ENCODE assay signal across 21 cellular contexts in genomic region chr9:121619989-121620673, GRCh38. TPM values are rescaled to one million over a fixed set of nuclear protein-coding genes. Genes with fewer than 3 reads are reported as not detected.
A peak's percentile ranks its signal among the peaks of the same experiment; 100 is the strongest.
DNase-seq lines count a peak whose midpoint lies in the region; ATAC-seq, FAIRE-seq and TF ChIP-seq lines count a peak whose summit lies in the region.
"Had no signal": no experiment of that assay in that cellular context is flagged by ENCODE, and none has a peak within 500 bp of the region (broad histone marks: within the 10 kb centered on the region; RNA-seq: fewer than 3 reads in every experiment).

No MANE protein-coding gene starts in this region.

- POLR2A ChIA-PET in CD8-positive, alpha-beta T cell (lab: Charles Lee), result no interaction called here

- TF ChIP-seq CTCF in parathyroid adenoma (IDR thresholded peaks at IDR 0.05), result no peak
- TF ChIP-seq CTCF in CD8-positive, alpha-beta T cell (IDR thresholded peaks at IDR 0.05), result no peak
- TF ChIP-seq CTCF in brain microvascular endothelial cell (IDR thresholded peaks at IDR 0.05; ENCODE audit: low read depth, low read length, missing control alignments), result no peak

- H3K27ac ChIP-seq in parathyroid adenoma (peak overlapping the region; percentile 29), small intestine (ENCODE audit: low read depth in 1 of 2, low read length in 1 of 2) (no peak overlapping the region), brain microvascular endothelial cell (no peak overlapping the region)
- no peak overlapping the region for H3K27ac ChIP-seq in CD8-positive, alpha-beta T cell (ENCODE audit: low read depth, low read length)
- H3K27ac ChIP-seq: 22Rv1, epithelial cell of prostate, thoracic aorta had no signal

- no peak overlapping the region for H3K4me2 ChIP-seq in parathyroid adenoma (ENCODE audit: low read length)

- H2AFZ ChIP-seq in parathyroid adenoma, result no peak overlapping the region

- no peaks in the 10 kb centered on the region for H3K4me1 Mint-ChIP-seq in CD8-positive, alpha-beta T cell (ENCODE audit: low read depth)
- H3K4me1 Mint-ChIP-seq: activated CD4-positive, alpha-beta memory T cell treated with anti-CD3 and anti-CD28 coated beads, Interleukin-2, amount 10 ng/mL, durations not matched to agents 7 days and 5 days; stimulated activated effector memory CD8-positive, alpha-beta T cell treated with anti-CD3 and anti-CD28 coated beads, Interleukin-12 subunit alpha, Interleukin-12 subunit beta, amount 100 ng/mL, for 72 hours had no signal

- peaks cover 10% of the 10 kb centered on the region for H3K27me3 Mint-ChIP-seq in CD8-positive, alpha-beta T cell (ENCODE audit: low read depth)

- in situ Hi-C loops in brain microvascular endothelial cell (cut with HindIII; ENCODE audit: low pct_ligation_motif_present, low sequenced_read_pairs), result no loop called here

- H3K36me3 ChIP-seq in parathyroid adenoma (ENCODE audit: control insufficient read depth, insufficient read depth, low read length) (no peaks in the 10 kb centered on the region), small intestine (ENCODE audit: control insufficient read depth in 2 of 2, insufficient read depth in 2 of 2, low read length in 2 of 2) (no peaks in the 10 kb centered on the region), brain microvascular endothelial cell (replicated peaks) (no peaks in the 10 kb centered on the region)
- no peaks in the 10 kb centered on the region for H3K36me3 ChIP-seq in CD8-positive, alpha-beta T cell (ENCODE audit: insufficient read depth, low read length)
- H3K36me3 ChIP-seq: thoracic aorta had no signal

- no peaks in the 10 kb centered on the region for H3K79me2 ChIP-seq in parathyroid adenoma

- H3K4me3 Mint-ChIP-seq in CD8-positive, alpha-beta T cell, result no peak overlapping the region
- H3K4me3 Mint-ChIP-seq: activated CD4-positive, alpha-beta memory T cell treated with anti-CD3 and anti-CD28 coated beads, Interleukin-2, amount 10 ng/mL, durations not matched to agents 7 days and 5 days; natural killer cell treated with Interleukin-12 subunit alpha and Interleukin-12 subunit beta and Interleukin-15 and Interleukin-18, amount 100 ng/mL, for 72 hours; stimulated activated effector memory CD8-positive, alpha-beta T cell treated with anti-CD3 and anti-CD28 coated beads, Interleukin-12 subunit alpha, Interleukin-12 subunit beta, amount 100 ng/mL, for 72 hours had no signal

- peak; percentile 42 for ATAC-seq in Right ventricle myocardium superior (ENCODE audit: poor library complexity)
- ATAC-seq in Right ventricle myocardium inferior, result no peak
- peak; percentile 83 for ATAC-seq in left colon
- ATAC-seq in CD8-positive, alpha-beta T cell, result no peak
- ATAC-seq: stimulated activated effector memory CD8-positive, alpha-beta T cell treated with anti-CD3 and anti-CD28 coated beads, Interleukin-12 subunit alpha, Interleukin-12 subunit beta, amount 100 ng/mL, for 72 hours had no signal

- H3K27me3 ChIP-seq in parathyroid adenoma (ENCODE audit: control insufficient read depth, insufficient read depth, low read length) (no peaks in the 10 kb centered on the region), small intestine (ENCODE audit: control insufficient read depth in 2 of 2, insufficient read depth in 2 of 2, low read length in 2 of 2) (no peaks in the 10 kb centered on the region), brain microvascular endothelial cell (replicated peaks) (no peaks in the 10 kb centered on the region)
- H3K27me3 ChIP-seq in CD8-positive, alpha-beta T cell (ENCODE audit: insufficient read depth, low read length), result no peaks in the 10 kb centered on the region

- no peak overlapping the region for H3K9ac ChIP-seq in parathyroid adenoma

- intact Hi-C loops in Right ventricle myocardium superior (cut with DNase I) (no loop called here), Right ventricle myocardium inferior (cut with DNase I) (loop anchor here (1.0 kb wide), 1 partner anchor 13 kb away; no protein-coding TSS in a partner anchor), left colon (cut with DNase I, micrococcal nuclease) (loop anchor here in 1 of 2 donors (10.0 kb wide), 1 partner anchor 65 kb away; no protein-coding TSS in a partner anchor)
- intact Hi-C loops in CD8-positive, alpha-beta T cell (cut with DNase I, micrococcal nuclease), result no loop called here

- H3K27ac Mint-ChIP-seq in CD8-positive, alpha-beta T cell, result no peak overlapping the region
- H3K27ac Mint-ChIP-seq: activated CD4-positive, alpha-beta memory T cell treated with anti-CD3 and anti-CD28 coated beads, Interleukin-2, amount 10 ng/mL, durations not matched to agents 7 days and 5 days; natural killer cell treated with Interleukin-12 subunit alpha and Interleukin-12 subunit beta and Interleukin-15 and Interleukin-18, amount 100 ng/mL, for 72 hours; stimulated activated effector memory CD8-positive, alpha-beta T cell treated with anti-CD3 and anti-CD28 coated beads, Interleukin-12 subunit alpha, Interleukin-12 subunit beta, amount 100 ng/mL, for 72 hours had no signal

- DNase-seq in Right ventricle myocardium superior, result peak; percentile 65
- no peak for DNase-seq in Right ventricle myocardium inferior (ENCODE audit: missing footprints)
- peak in 1 of 2 donors; percentile 51 for DNase-seq in left colon
- DNase-seq in CD8-positive, alpha-beta T cell, result no peak
- no peak for DNase-seq in small intestine
- DNase-seq in Kasumi-1 (lab: John Stamatoyannopoulos, UW), result no peak
- DNase-seq in brain microvascular endothelial cell, result no peak
- DNase-seq: activated CD4-positive, alpha-beta memory T cell treated with anti-CD3 and anti-CD28 coated beads, Interleukin-2, amount 10 ng/mL, durations not matched to agents 7 days and 5 days; activated T-cell treated with anti-CD3 and anti-CD28 coated beads for 4 hours; foreskin fibroblast; HCEC 1CT; NCI-H2029; NCI-H226; SHP77 treated with DMSO at 0.1 percent for 48 hours; stimulated activated CD4-positive, alpha-beta T cell treated with anti-CD3 and anti-CD28 coated beads, Interleukin-2, amount 100 ng/mL, for 24 hours had no signal

- H3K36me3 Mint-ChIP-seq in CD8-positive, alpha-beta T cell, result no peaks in the 10 kb centered on the region
- H3K36me3 Mint-ChIP-seq: natural killer cell treated with Interleukin-12 subunit alpha and Interleukin-12 subunit beta and Interleukin-15 and Interleukin-18, amount 100 ng/mL, for 72 hours; stimulated activated effector memory CD8-positive, alpha-beta T cell treated with anti-CD3 and anti-CD28 coated beads, Interleukin-12 subunit alpha, Interleukin-12 subunit beta, amount 100 ng/mL, for 72 hours had no signal

- H3K4me3 ChIP-seq in parathyroid adenoma (ENCODE audit: low read depth, low read length), result no peak overlapping the region
- H3K4me3 ChIP-seq in CD8-positive, alpha-beta T cell (ENCODE audit: low read depth, low read length), result no peak overlapping the region
- H3K4me3 ChIP-seq in small intestine (ENCODE audit: low read depth in 1 of 2, low read length in 2 of 2), result no peak overlapping the region
- no peak overlapping the region for H3K4me3 ChIP-seq in brain microvascular endothelial cell (ENCODE audit: low read depth, low read length)
- H3K4me3 ChIP-seq: thoracic aorta had no signal

- H3K4me1 ChIP-seq in parathyroid adenoma (no peaks in the 10 kb centered on the region), small intestine (ENCODE audit: control insufficient read depth in 2 of 2, insufficient read depth in 1 of 2, low read depth in 1 of 2, low read length in 1 of 2) (no peaks in the 10 kb centered on the region)
- H3K4me1 ChIP-seq in CD8-positive, alpha-beta T cell (ENCODE audit: insufficient read depth, low read length), result no peaks in the 10 kb centered on the region

- no peak for FAIRE-seq in small intestine (lab: Jason Lieb, UNC)

- H3K9me3 ChIP-seq in parathyroid adenoma (ENCODE audit: control insufficient read depth, low read length), result no peaks in the 10 kb centered on the region
- no peaks in the 10 kb centered on the region for H3K9me3 ChIP-seq in CD8-positive, alpha-beta T cell (ENCODE audit: low read length)
- H3K9me3 ChIP-seq in small intestine (ENCODE audit: control insufficient read depth, low read depth), result no peaks in the 10 kb centered on the region
- H3K9me3 ChIP-seq: thoracic aorta had no signal

- H3K9me3 Mint-ChIP-seq in CD8-positive, alpha-beta T cell, result no peaks in the 10 kb centered on the region
- H3K9me3 Mint-ChIP-seq: activated CD4-positive, alpha-beta memory T cell treated with anti-CD3 and anti-CD28 coated beads, Interleukin-2, amount 10 ng/mL, durations not matched to agents 7 days and 5 days; natural killer cell treated with Interleukin-12 subunit alpha and Interleukin-12 subunit beta and Interleukin-15 and Interleukin-18, amount 100 ng/mL, for 72 hours; stimulated activated effector memory CD8-positive, alpha-beta T cell treated with anti-CD3 and anti-CD28 coated beads, Interleukin-12 subunit alpha, Interleukin-12 subunit beta, amount 100 ng/mL, for 72 hours had no signal

- 80 to 87% (median 86%) methylated on average over 9 of the region's 9 CpGs for WGBS in small intestine, 3 donors

- CTCF ChIA-PET in CD8-positive, alpha-beta T cell (lab: Charles Lee), result no interaction called here

RNA-seq across cellular contexts. Expression of gene DAB2IP, which starts 31.3 kb away (rescaled TPM):
- total RNA-seq in Right ventricle myocardium superior (44.7 TPM), Right ventricle myocardium inferior (53.0 TPM), left colon (100 to 1,000 TPM; 127 to 128 TPM)
- total RNA-seq in CD8-positive, alpha-beta T cell, result 1 to 10 TPM in 1 of 2 experiments, under 1 TPM in 1; 0.58 to 1.2 TPM
- polyA plus RNA-seq in small intestine, result 10 to 100 TPM; 13.8 to 39.0 (median 20.1) TPM
- total RNA-seq: activated CD4-positive, alpha-beta memory T cell treated with anti-CD3 and anti-CD28 coated beads, Interleukin-2, amount 10 ng/mL, durations not matched to agents 7 days and 5 days had no signal

Comparison
In these comparisons a context has a peak if more than half of its experiments do, and no peak if none do; other contexts are left out.
1. ATAC-seq: peak in Right ventricle myocardium superior (single experiment) and left colon (single experiment); none in Right ventricle myocardium inferior (single experiment) and CD8-positive, alpha-beta T cell (single experiment).
2. RNA of gene DAB2IP, which starts 31.3 kb away (total RNA-seq): 127 to 128 TPM in left colon, 53.0 TPM in Right ventricle myocardium inferior (single experiment) and 44.7 TPM in Right ventricle myocardium superior (single experiment); 0.58 to 1.2 TPM in CD8-positive, alpha-beta T cell; every median in the first group is over 10 times any median in the second.